In the genomic region with DNA sequence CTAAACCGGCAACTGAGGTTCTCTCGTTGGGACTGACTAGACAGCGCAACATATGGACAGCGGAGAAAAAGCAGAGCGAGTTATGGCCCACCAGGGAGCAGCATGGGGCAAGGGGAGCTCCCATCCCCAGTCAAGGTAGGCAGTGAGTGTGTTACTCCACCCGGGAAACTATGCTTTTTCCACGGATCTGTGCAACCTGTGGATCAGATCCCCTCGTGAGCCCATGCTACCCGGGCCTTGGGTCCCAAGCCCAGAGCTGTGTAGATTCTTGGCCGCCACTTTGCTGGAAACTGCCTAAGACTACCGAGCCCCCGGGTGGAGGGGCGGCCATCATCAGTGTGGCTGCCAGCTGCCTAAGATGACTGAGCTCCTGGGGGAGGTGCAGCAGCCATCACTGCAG, we compare ENCODE assay signal across 1 cellular context.
A peak's percentile ranks its signal among the peaks of the same experiment; 100 is the strongest.
TF ChIP-seq lines count a peak whose summit lies in the region.

No MANE protein-coding gene starts in this region.

TF ChIP-seq in HepG2, 621 proteins besides CTCF, POLR2A, EP300 and RAD21 (continued from another document and continues in another):
- TF ChIP-seq, protein P1, sequence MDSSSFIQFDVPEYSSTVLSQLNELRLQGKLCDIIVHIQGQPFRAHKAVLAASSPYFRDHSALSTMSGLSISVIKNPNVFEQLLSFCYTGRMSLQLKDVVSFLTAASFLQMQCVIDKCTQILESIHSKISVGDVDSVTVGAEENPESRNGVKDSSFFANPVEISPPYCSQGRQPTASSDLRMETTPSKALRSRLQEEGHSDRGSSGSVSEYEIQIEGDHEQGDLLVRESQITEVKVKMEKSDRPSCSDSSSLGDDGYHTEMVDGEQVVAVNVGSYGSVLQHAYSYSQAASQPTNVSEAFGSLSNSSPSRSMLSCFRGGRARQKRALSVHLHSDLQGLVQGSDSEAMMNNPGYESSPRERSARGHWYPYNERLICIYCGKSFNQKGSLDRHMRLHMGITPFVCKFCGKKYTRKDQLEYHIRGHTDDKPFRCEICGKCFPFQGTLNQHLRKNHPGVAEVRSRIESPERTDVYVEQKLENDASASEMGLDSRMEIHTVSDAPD (CRISPR knock-in tag; IDR thresholded peaks at IDR 0.05): no peak
- no peak for TF ChIP-seq ZNF570 (CRISPR knock-in tag; IDR thresholded peaks at IDR 0.05; ENCODE audit: borderline replicate concordance)
- no peak for TF ChIP-seq PCBP1 (IDR thresholded peaks at IDR 0.05; ENCODE audit: borderline replicate concordance, low read depth, low read length)
- peak; percentile 90 for TF ChIP-seq STAG1 (CRISPR knock-in tag; IDR thresholded peaks at IDR 0.05)
- no peak for TF ChIP-seq ZNF296 (CRISPR knock-in tag; conservative IDR thresholded peaks at IDR 0.05)
- no peak for TF ChIP-seq GATA4 (IDR thresholded peaks at IDR 0.05; ENCODE audit: borderline replicate concordance, low read depth)
- TF ChIP-seq ZNF260 (CRISPR knock-in tag; IDR thresholded peaks at IDR 0.05; ENCODE audit: borderline replicate concordance, low read depth): no peak
- no peak for TF ChIP-seq ZNF776 (CRISPR knock-in tag; IDR thresholded peaks at IDR 0.05)
- no peak for TF ChIP-seq LRRFIP1 (CRISPR knock-in tag; conservative IDR thresholded peaks at IDR 0.05)
- TF ChIP-seq KLF9 (CRISPR knock-in tag; IDR thresholded peaks at IDR 0.05; ENCODE audit: low read depth): no peak
- no peak for TF ChIP-seq JDP2 (CRISPR knock-in tag; IDR thresholded peaks at IDR 0.05; ENCODE audit: borderline replicate concordance)
- TF ChIP-seq, protein P2, sequence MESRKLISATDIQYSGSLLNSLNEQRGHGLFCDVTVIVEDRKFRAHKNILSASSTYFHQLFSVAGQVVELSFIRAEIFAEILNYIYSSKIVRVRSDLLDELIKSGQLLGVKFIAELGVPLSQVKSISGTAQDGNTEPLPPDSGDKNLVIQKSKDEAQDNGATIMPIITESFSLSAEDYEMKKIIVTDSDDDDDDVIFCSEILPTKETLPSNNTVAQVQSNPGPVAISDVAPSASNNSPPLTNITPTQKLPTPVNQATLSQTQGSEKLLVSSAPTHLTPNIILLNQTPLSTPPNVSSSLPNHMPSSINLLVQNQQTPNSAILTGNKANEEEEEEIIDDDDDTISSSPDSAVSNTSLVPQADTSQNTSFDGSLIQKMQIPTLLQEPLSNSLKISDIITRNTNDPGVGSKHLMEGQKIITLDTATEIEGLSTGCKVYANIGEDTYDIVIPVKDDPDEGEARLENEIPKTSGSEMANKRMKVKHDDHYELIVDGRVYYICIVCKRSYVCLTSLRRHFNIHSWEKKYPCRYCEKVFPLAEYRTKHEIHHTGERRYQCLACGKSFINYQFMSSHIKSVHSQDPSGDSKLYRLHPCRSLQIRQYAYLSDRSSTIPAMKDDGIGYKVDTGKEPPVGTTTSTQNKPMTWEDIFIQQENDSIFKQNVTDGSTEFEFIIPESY (CRISPR knock-in tag; IDR thresholded peaks at IDR 0.05): 0 out of 2 replicates have a peak, but pooled peaks have one; percentile 17
- TF ChIP-seq GMEB1 (CRISPR knock-in tag; IDR thresholded peaks at IDR 0.05; ENCODE audit: borderline replicate concordance): 0 out of 2 replicates have a peak, but pooled peaks have one; percentile 24
- 0 out of 2 replicates have a peak, but pooled peaks have one; percentile 24 for TF ChIP-seq HDAC1 (CRISPR knock-in tag; IDR thresholded peaks at IDR 0.05)
- TF ChIP-seq, protein P3, sequence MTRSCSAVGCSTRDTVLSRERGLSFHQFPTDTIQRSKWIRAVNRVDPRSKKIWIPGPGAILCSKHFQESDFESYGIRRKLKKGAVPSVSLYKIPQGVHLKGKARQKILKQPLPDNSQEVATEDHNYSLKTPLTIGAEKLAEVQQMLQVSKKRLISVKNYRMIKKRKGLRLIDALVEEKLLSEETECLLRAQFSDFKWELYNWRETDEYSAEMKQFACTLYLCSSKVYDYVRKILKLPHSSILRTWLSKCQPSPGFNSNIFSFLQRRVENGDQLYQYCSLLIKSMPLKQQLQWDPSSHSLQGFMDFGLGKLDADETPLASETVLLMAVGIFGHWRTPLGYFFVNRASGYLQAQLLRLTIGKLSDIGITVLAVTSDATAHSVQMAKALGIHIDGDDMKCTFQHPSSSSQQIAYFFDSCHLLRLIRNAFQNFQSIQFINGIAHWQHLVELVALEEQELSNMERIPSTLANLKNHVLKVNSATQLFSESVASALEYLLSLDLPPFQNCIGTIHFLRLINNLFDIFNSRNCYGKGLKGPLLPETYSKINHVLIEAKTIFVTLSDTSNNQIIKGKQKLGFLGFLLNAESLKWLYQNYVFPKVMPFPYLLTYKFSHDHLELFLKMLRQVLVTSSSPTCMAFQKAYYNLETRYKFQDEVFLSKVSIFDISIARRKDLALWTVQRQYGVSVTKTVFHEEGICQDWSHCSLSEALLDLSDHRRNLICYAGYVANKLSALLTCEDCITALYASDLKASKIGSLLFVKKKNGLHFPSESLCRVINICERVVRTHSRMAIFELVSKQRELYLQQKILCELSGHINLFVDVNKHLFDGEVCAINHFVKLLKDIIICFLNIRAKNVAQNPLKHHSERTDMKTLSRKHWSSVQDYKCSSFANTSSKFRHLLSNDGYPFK (CRISPR knock-in tag; IDR thresholded peaks at IDR 0.05; ENCODE audit: borderline replicate concordance): 0 out of 2 replicates have a peak, but pooled peaks have one; percentile 60
- no peak for TF ChIP-seq SP2 (CRISPR knock-in tag; IDR thresholded peaks at IDR 0.05)
- TF ChIP-seq GABPB1 (CRISPR knock-in tag; IDR thresholded peaks at IDR 0.05): 0 out of 2 replicates have a peak, but pooled peaks have one; percentile 31
- TF ChIP-seq ZNF501 (CRISPR knock-in tag; IDR thresholded peaks at IDR 0.05): peak; percentile 74
- 0 out of 2 replicates have a peak, but pooled peaks have one; percentile 41 for TF ChIP-seq MIXL1 (CRISPR knock-in tag; IDR thresholded peaks at IDR 0.05)
- peak; percentile 4; the same call in 1 of the 2 replicates for TF ChIP-seq IRF2 (CRISPR knock-in tag; IDR thresholded peaks at IDR 0.05)
- TF ChIP-seq, protein P4, sequence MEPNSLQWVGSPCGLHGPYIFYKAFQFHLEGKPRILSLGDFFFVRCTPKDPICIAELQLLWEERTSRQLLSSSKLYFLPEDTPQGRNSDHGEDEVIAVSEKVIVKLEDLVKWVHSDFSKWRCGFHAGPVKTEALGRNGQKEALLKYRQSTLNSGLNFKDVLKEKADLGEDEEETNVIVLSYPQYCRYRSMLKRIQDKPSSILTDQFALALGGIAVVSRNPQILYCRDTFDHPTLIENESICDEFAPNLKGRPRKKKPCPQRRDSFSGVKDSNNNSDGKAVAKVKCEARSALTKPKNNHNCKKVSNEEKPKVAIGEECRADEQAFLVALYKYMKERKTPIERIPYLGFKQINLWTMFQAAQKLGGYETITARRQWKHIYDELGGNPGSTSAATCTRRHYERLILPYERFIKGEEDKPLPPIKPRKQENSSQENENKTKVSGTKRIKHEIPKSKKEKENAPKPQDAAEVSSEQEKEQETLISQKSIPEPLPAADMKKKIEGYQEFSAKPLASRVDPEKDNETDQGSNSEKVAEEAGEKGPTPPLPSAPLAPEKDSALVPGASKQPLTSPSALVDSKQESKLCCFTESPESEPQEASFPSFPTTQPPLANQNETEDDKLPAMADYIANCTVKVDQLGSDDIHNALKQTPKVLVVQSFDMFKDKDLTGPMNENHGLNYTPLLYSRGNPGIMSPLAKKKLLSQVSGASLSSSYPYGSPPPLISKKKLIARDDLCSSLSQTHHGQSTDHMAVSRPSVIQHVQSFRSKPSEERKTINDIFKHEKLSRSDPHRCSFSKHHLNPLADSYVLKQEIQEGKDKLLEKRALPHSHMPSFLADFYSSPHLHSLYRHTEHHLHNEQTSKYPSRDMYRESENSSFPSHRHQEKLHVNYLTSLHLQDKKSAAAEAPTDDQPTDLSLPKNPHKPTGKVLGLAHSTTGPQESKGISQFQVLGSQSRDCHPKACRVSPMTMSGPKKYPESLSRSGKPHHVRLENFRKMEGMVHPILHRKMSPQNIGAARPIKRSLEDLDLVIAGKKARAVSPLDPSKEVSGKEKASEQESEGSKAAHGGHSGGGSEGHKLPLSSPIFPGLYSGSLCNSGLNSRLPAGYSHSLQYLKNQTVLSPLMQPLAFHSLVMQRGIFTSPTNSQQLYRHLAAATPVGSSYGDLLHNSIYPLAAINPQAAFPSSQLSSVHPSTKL (CRISPR knock-in tag; IDR thresholded peaks at IDR 0.05): 0 out of 2 replicates have a peak, but pooled peaks have one; percentile 9
- no peak for TF ChIP-seq ZBTB42 (CRISPR knock-in tag; IDR thresholded peaks at IDR 0.05)
- no peak for TF ChIP-seq ZNF557 (CRISPR knock-in tag; IDR thresholded peaks at IDR 0.05)
- TF ChIP-seq AHR (CRISPR knock-in tag; IDR thresholded peaks at IDR 0.05): 0 out of 2 replicates have a peak, but pooled peaks have one; percentile 35
- no peak for TF ChIP-seq HOXD1 (CRISPR knock-in tag; IDR thresholded peaks at IDR 0.05)
- no peak for TF ChIP-seq SATB2 (CRISPR knock-in tag; IDR thresholded peaks at IDR 0.05)
- TF ChIP-seq AGO1 (IDR thresholded peaks at IDR 0.05; ENCODE audit: low read depth, low read length, poor library complexity, severe bottlenecking): no peak
- no peak for TF ChIP-seq STAT5B (CRISPR knock-in tag; IDR thresholded peaks at IDR 0.05)
- peak; percentile 56; the same call in 1 of the 2 replicates for TF ChIP-seq ZBTB38 (CRISPR knock-in tag; IDR thresholded peaks at IDR 0.05)
- no peak for TF ChIP-seq HCFC1 (IDR thresholded peaks at IDR 0.05; ENCODE audit: low read depth, low read length)
- no peak for TF ChIP-seq KAT7 (CRISPR knock-in tag; IDR thresholded peaks at IDR 0.05; ENCODE audit: borderline replicate concordance)
- no peak for TF ChIP-seq SP5 (CRISPR knock-in tag; IDR thresholded peaks at IDR 0.05; ENCODE audit: borderline replicate concordance, low read depth)
- peak; percentile 57; the same call in 1 of the 2 replicates for TF ChIP-seq ZNF281 (CRISPR knock-in tag; IDR thresholded peaks at IDR 0.05; ENCODE audit: borderline replicate concordance)
- TF ChIP-seq CEBPG (CRISPR knock-in tag; IDR thresholded peaks at IDR 0.05): no peak
- TF ChIP-seq ZNF83 (CRISPR knock-in tag; IDR thresholded peaks at IDR 0.05; ENCODE audit: borderline replicate concordance): no peak
- TF ChIP-seq ZC3H13 (CRISPR knock-in tag; IDR thresholded peaks at IDR 0.05): no peak
- TF ChIP-seq MLLT10 (CRISPR knock-in tag; IDR thresholded peaks at IDR 0.05): no peak
- TF ChIP-seq ZNF784 (CRISPR knock-in tag; IDR thresholded peaks at IDR 0.05; ENCODE audit: borderline replicate concordance): no peak
- no peak for TF ChIP-seq MXD1 (CRISPR knock-in tag; IDR thresholded peaks at IDR 0.05)
- TF ChIP-seq ZMYM4 (CRISPR knock-in tag; IDR thresholded peaks at IDR 0.05): 0 out of 2 replicates have a peak, but pooled peaks have one; percentile 61
- no peak for TF ChIP-seq NCOA1 (CRISPR knock-in tag; IDR thresholded peaks at IDR 0.05)
- TF ChIP-seq ZBTB7A (CRISPR knock-in tag; IDR thresholded peaks at IDR 0.05): no peak
- TF ChIP-seq ZNF232 (CRISPR knock-in tag; IDR thresholded peaks at IDR 0.05; ENCODE audit: borderline replicate concordance): no peak
- TF ChIP-seq ZMYM3 (CRISPR knock-in tag; IDR thresholded peaks at IDR 0.05): no peak
